9 cellular contexts compared by ENCODE assay signal in genomic region chr16:68283840-68284595, GRCh38.
DNase-seq lines count a peak whose midpoint lies in the region; ATAC-seq lines count a peak whose summit lies in the region.
"Had no signal": no experiment of that assay in that cellular context is flagged by ENCODE, and none has a peak within 500 bp of the region (broad histone marks: within the 10 kb centered on the region; RNA-seq: fewer than 3 reads in every experiment).

No MANE protein-coding gene starts in this region.

- peak; percentile 37 for ATAC-seq in GM18861 (IDR thresholded peaks at IDR 0.05; ENCODE audit: unreplicated experiment)
- peak; percentile 30 for ATAC-seq in HG03095 (IDR thresholded peaks at IDR 0.05; ENCODE audit: unreplicated experiment)
- no peak for ATAC-seq in central memory CD8-positive, alpha-beta T cell (replicated peaks; ENCODE audit: extremely low read depth, poor library complexity, severe bottlenecking)
- ATAC-seq in GM21381 (IDR thresholded peaks at IDR 0.05; ENCODE audit: unreplicated experiment): no peak

- H3K36me3 Mint-ChIP-seq in central memory CD8-positive, alpha-beta T cell (ENCODE audit: insufficient read depth): peaks cover 19% of the 10 kb centered on the region

- peak overlapping the region; percentile 92 for H3K27ac Mint-ChIP-seq in central memory CD8-positive, alpha-beta T cell (ENCODE audit: low read depth)

- no peaks in the 10 kb centered on the region for H3K9me3 Mint-ChIP-seq in central memory CD8-positive, alpha-beta T cell

- no peak for DNase-seq in central memory CD8-positive, alpha-beta T cell (ENCODE audit: low spot score in 2 of 2)
- DNase-seq in NK-92 (lab: John Stamatoyannopoulos, UW; ENCODE audit: unreplicated experiment) (no peak), cerebellar nuclear complex (lab: John Stamatoyannopoulos, UW) (no peak), NCI-H69 (lab: John Stamatoyannopoulos, UW) (no peak)
- DNase-seq: NK-92 treated with Interleukin-12 subunit alpha and Interleukin-12 subunit beta, amount 100 ng/mL, for 24 hours had no signal

- peak overlapping the region in 20 of 21 experiments; percentile 18 to 87 (median 65) for H3K27ac ChIP-seq in skin epidermis

- H3K4me3 Mint-ChIP-seq in central memory CD8-positive, alpha-beta T cell: peak overlapping the region; percentile 42

- H3K27me3 Mint-ChIP-seq in central memory CD8-positive, alpha-beta T cell: no peaks in the 10 kb centered on the region

- no peak overlapping the region for H3K4me3 ChIP-seq in skin epidermis

- peaks cover 66% of the 10 kb centered on the region for H3K4me1 Mint-ChIP-seq in central memory CD8-positive, alpha-beta T cell

Comparison
In these comparisons a context has a peak if more than half of its experiments do, and no peak if none do; other contexts are left out.
1. ATAC-seq: peak in GM18861 (single experiment) and HG03095 (single experiment); none in central memory CD8-positive, alpha-beta T cell (single experiment) and GM21381 (single experiment).